ENCODE assay signal across 1 cellular context in the genomic region with DNA sequence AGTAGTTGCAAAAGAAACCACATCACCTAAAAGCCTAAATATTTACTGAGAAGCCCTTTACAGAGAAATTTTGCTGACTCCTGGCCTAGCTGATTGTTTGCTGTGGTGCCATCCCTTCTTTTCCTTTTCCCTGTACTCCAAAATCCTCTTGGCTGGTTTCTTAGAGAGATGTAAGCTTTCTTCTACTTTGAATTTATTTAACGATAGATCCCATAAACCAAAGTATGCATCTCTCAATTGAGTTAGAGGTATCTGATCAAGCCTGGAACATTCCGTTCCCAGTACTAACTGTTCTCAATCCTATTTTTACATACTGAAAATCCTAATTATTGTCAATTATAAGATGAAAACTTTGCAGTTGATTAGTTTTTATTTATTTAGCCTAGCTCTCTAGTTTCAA.
TF ChIP-seq lines count a peak whose summit lies in the region.

No MANE protein-coding gene starts in this region.

TF ChIP-seq in HepG2, 621 proteins besides CTCF, POLR2A, EP300 and RAD21:
- TF ChIP-seq, protein P1, sequence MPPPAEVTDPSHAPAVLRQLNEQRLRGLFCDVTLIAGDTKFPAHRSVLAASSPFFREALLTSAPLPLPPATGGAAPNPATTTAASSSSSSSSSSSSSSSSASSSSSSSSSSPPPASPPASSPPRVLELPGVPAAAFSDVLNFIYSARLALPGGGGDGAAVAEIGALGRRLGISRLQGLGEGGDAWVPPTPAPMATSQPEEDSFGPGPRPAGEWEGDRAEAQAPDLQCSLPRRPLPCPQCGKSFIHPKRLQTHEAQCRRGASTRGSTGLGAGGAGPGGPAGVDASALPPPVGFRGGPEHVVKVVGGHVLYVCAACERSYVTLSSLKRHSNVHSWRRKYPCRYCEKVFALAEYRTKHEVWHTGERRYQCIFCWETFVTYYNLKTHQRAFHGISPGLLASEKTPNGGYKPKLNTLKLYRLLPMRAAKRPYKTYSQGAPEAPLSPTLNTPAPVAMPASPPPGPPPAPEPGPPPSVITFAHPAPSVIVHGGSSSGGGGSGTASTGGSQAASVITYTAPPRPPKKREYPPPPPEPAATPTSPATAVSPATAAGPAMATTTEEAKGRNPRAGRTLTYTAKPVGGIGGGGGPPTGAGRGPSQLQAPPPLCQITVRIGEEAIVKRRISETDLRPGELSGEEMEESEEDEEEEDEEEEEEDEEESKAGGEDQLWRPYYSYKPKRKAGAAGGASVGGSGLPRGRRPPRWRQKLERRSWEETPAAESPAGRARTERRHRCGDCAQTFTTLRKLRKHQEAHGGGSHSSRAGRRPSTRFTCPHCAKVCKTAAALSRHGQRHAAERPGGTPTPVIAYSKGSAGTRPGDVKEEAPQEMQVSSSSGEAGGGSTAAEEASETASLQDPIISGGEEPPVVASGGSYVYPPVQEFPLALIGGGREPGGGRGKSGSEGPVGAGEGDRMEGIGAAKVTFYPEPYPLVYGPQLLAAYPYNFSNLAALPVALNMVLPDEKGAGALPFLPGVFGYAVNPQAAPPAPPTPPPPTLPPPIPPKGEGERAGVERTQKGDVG (CRISPR knock-in tag; IDR thresholded peaks at IDR 0.05; ENCODE audit: borderline replicate concordance): no peak
- TF ChIP-seq ZNF431 (CRISPR knock-in tag; IDR thresholded peaks at IDR 0.05; ENCODE audit: borderline replicate concordance, low read depth): no peak
- TF ChIP-seq, protein P2, sequence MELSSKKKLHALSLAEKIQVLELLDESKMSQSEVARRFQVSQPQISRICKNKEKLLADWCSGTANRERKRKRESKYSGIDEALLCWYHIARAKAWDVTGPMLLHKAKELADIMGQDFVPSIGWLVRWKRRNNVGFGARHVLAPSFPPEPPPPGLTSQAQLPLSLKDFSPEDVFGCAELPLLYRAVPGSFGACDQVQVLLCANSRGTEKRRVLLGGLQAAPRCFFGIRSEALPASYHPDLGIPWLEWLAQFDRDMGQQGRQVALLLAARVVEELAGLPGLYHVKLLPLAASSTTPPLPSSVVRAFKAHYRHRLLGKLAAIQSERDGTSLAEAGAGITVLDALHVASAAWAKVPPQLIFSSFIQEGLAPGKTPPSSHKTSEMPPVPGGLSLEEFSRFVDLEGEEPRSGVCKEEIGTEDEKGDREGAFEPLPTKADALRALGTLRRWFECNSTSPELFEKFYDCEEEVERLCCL (CRISPR knock-in tag; IDR thresholded peaks at IDR 0.05; ENCODE audit: borderline replicate concordance): no peak
- no peak for TF ChIP-seq GFI1 (CRISPR knock-in tag; IDR thresholded peaks at IDR 0.05; ENCODE audit: borderline replicate concordance)
- TF ChIP-seq ZNF251 (CRISPR knock-in tag; IDR thresholded peaks at IDR 0.05): no peak
- no peak for TF ChIP-seq CBX1 (IDR thresholded peaks at IDR 0.05; ENCODE audit: low read depth)
- TF ChIP-seq ZNF552 (CRISPR knock-in tag; IDR thresholded peaks at IDR 0.05; ENCODE audit: borderline replicate concordance): no peak
- no peak for TF ChIP-seq ISX (CRISPR knock-in tag; conservative IDR thresholded peaks at IDR 0.05)
- TF ChIP-seq ELF4 (CRISPR knock-in tag; IDR thresholded peaks at IDR 0.05; ENCODE audit: borderline replicate concordance): no peak
- TF ChIP-seq, protein P3, sequence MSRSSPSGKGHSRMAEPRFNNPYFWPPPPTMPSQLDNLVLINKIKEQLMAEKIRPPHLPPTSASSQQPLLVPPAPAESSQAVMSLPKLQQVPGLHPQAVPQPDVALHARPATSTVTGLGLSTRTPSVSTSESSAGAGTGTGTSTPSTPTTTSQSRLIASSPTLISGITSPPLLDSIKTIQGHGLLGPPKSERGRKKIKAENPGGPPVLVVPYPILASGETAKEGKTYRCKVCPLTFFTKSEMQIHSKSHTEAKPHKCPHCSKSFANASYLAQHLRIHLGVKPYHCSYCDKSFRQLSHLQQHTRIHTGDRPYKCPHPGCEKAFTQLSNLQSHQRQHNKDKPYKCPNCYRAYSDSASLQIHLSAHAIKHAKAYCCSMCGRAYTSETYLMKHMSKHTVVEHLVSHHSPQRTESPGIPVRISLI (CRISPR knock-in tag; IDR thresholded peaks at IDR 0.05; ENCODE audit: borderline replicate concordance): no peak
- no peak for TF ChIP-seq SNRNP70 (IDR thresholded peaks at IDR 0.05; ENCODE audit: low read depth, low read length)
- no peak for TF ChIP-seq ZFP36L2 (CRISPR knock-in tag; IDR thresholded peaks at IDR 0.05)
- TF ChIP-seq KDM4B (CRISPR knock-in tag; IDR thresholded peaks at IDR 0.05): no peak
- TF ChIP-seq, protein P4, sequence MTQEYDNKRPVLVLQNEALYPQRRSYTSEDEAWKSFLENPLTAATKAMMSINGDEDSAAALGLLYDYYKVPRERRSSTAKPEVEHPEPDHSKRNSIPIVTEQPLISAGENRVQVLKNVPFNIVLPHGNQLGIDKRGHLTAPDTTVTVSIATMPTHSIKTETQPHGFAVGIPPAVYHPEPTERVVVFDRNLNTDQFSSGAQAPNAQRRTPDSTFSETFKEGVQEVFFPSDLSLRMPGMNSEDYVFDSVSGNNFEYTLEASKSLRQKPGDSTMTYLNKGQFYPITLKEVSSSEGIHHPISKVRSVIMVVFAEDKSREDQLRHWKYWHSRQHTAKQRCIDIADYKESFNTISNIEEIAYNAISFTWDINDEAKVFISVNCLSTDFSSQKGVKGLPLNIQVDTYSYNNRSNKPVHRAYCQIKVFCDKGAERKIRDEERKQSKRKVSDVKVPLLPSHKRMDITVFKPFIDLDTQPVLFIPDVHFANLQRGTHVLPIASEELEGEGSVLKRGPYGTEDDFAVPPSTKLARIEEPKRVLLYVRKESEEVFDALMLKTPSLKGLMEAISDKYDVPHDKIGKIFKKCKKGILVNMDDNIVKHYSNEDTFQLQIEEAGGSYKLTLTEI (CRISPR knock-in tag; conservative IDR thresholded peaks at IDR 0.05): no peak
- TF ChIP-seq ZNF607 (CRISPR knock-in tag; IDR thresholded peaks at IDR 0.05; ENCODE audit: borderline replicate concordance): no peak
- TF ChIP-seq HNF4G (IDR thresholded peaks at IDR 0.05; ENCODE audit: borderline replicate concordance, low read depth, low read length): no peak
- no peak for TF ChIP-seq HNF4G (CRISPR knock-in tag; IDR thresholded peaks at IDR 0.05; ENCODE audit: borderline replicate concordance, low read depth)
- no peak for TF ChIP-seq ZNF674 (CRISPR knock-in tag; IDR thresholded peaks at IDR 0.05; ENCODE audit: low read depth)
